Comparison of ENCODE assay signal across 8 cellular contexts in genomic region chr5:40798856-40799210, GRCh38. TPM values are rescaled to one million over a fixed set of nuclear protein-coding genes. Genes with fewer than 3 reads are reported as not detected.
DNase-seq lines count a peak whose midpoint lies in the region; ATAC-seq and TF ChIP-seq lines count a peak whose summit lies in the region.

No MANE protein-coding gene starts in this region.

- peaks cover 38% of the 10 kb centered on the region for H3K79me2 ChIP-seq in SU-DHL-6 (ENCODE audit: insufficient read depth, low read length)

- H3K9ac ChIP-seq in SU-DHL-6 (ENCODE audit: low read length): peak overlapping the region; percentile 76

- peak overlapping the region; percentile 85 for H2AFZ ChIP-seq in SU-DHL-6 (ENCODE audit: low read depth, low read length, severe bottlenecking)

- TF ChIP-seq POLR2A in gastrocnemius medialis (IDR thresholded peaks at IDR 0.05): no peak

- ATAC-seq in gastrocnemius medialis (no peak), GM21526 (IDR thresholded peaks at IDR 0.05; ENCODE audit: low FRiP score, unreplicated experiment) (no peak)

- H3K36me3 ChIP-seq in SU-DHL-6 (ENCODE audit: low read length) (no peaks in the 10 kb centered on the region), gastrocnemius medialis (no peaks in the 10 kb centered on the region)

- H3K4me3 ChIP-seq in GM12864 (ENCODE audit: low read depth, low read length) (peak overlapping the region; percentile 86), SU-DHL-6 (ENCODE audit: insufficient read depth, low read length, poor library complexity, severe bottlenecking) (peak overlapping the region; percentile 80), fibroblast of the aortic adventitia (ENCODE audit: low read depth, low read length) (peak overlapping the region; percentile 96), gastrocnemius medialis (peak overlapping the region; percentile 91 to 100 (median 99))

- H3K27me3 ChIP-seq in SU-DHL-6 (ENCODE audit: low read length): no peaks in the 10 kb centered on the region
- H3K27me3 ChIP-seq in gastrocnemius medialis: no peaks in the 10 kb centered on the region

- in situ Hi-C loops in gastrocnemius medialis (cut with MboI; ENCODE audit: low sequenced_read_pairs in 4 of 4): no loop called here

- peak overlapping the region; percentile 82 for H3K4me2 ChIP-seq in SU-DHL-6 (ENCODE audit: low read depth, low read length, poor library complexity, severe bottlenecking)

- intact Hi-C loops in gastrocnemius medialis (cut with DNase I; ENCODE audit: low total_unique reads): loop anchor here (1.0 kb wide), 2 partner anchors 36 to 44 kb away; partner anchors contain the start of genes RPL37 and TTC33

- peaks cover 20% of the 10 kb centered on the region for H3F3A ChIP-seq in SU-DHL-6 (ENCODE audit: insufficient read depth)

- no peak for TF ChIP-seq CTCF in GM12864 (IDR thresholded peaks at IDR 0.05; ENCODE audit: low read depth, low read length, missing control alignments)
- TF ChIP-seq CTCF in SU-DHL-6 (IDR thresholded peaks at IDR 0.05; ENCODE audit: insufficient read depth, low read length, poor library complexity, severe bottlenecking): no peak
- TF ChIP-seq CTCF in fibroblast of the aortic adventitia (IDR thresholded peaks at IDR 0.05; ENCODE audit: insufficient read depth, low read length): no peak
- TF ChIP-seq CTCF in gastrocnemius medialis (IDR thresholded peaks at IDR 0.05 in 4 of 5, conservative IDR thresholded peaks at IDR 0.05 in 1 of 5): no peak
- no peak for TF ChIP-seq CTCF in GM10266 (IDR thresholded peaks at IDR 0.05; ENCODE audit: control insufficient read depth, insufficient read depth, low read depth, missing control alignments)

- H4K20me1 ChIP-seq in SU-DHL-6 (ENCODE audit: low read depth, low read length): no peaks in the 10 kb centered on the region

- peaks cover 19 to 21% of the 10 kb centered on the region in 2 donors for H3K4me1 ChIP-seq in gastrocnemius medialis

- no peaks in the 10 kb centered on the region for H3K9me2 ChIP-seq in SU-DHL-6 (replicated peaks; ENCODE audit: insufficient read depth, low read length)

- no peak for DNase-seq in GM12864 (ENCODE audit: low read depth)
- no peak for DNase-seq in fibroblast of the aortic adventitia (ENCODE audit: low read depth)
- DNase-seq in gastrocnemius medialis: no peak
- DNase-seq in DMS 273 (lab: John Stamatoyannopoulos, UW; ENCODE audit: unreplicated experiment): no peak
- DNase-seq in kidney glomerular epithelial cell (lab: John Stamatoyannopoulos, UW): no peak
- no peak for DNase-seq in GM10266 (ENCODE audit: extremely low spot score)

- H3K27ac ChIP-seq in SU-DHL-6 (ENCODE audit: low read depth, low read length) (0 out of 2 replicates have a peak overlapping the region, but pooled peaks have one; percentile 61), gastrocnemius medialis (peak overlapping the region; percentile 89 to 99 (median 98))

- H3K9me3 ChIP-seq in SU-DHL-6 (ENCODE audit: insufficient read depth, low read length) (no peaks in the 10 kb centered on the region), gastrocnemius medialis (no peaks in the 10 kb centered on the region)

RNA-seq across cellular contexts. Expression of gene PRKAA1, which starts 0.7 kb away (rescaled TPM):
- total RNA-seq in fibroblast of the aortic adventitia (ENCODE audit: low replicate concordance) (115 and 154 TPM in 2 replicates), gastrocnemius medialis (10 to 100 TPM; 26.8 to 51.9 (median 36.9) TPM)

RNA-seq across cellular contexts. Expression of gene RPL37, which starts 36.2 kb away (rescaled TPM):
- total RNA-seq in fibroblast of the aortic adventitia (ENCODE audit: low replicate concordance) (164 and 642 TPM in 2 replicates), gastrocnemius medialis (100 to 1,000 TPM in 2 of 4 donors, 10 to 100 TPM in 2; 42.4 to 155 (median 92.9) TPM)

RNA-seq across cellular contexts. Expression of gene CARD6, which starts 42.3 kb away (rescaled TPM):
- total RNA-seq in fibroblast of the aortic adventitia (ENCODE audit: low replicate concordance) (24.2 and 34.3 TPM in 2 replicates), gastrocnemius medialis (1 to 10 TPM; 3.6 to 4.5 (median 3.8) TPM)

RNA-seq across cellular contexts. Expression of gene TTC33, which starts 43.1 kb away (rescaled TPM):
- total RNA-seq in fibroblast of the aortic adventitia (ENCODE audit: low replicate concordance): 13.7 and 15.9 TPM in 2 replicates
- total RNA-seq in gastrocnemius medialis: 10 to 100 TPM; 20.2 to 49.0 (median 32.6) TPM
